ENCODE assay signal across 1 cellular context in the genomic region with DNA sequence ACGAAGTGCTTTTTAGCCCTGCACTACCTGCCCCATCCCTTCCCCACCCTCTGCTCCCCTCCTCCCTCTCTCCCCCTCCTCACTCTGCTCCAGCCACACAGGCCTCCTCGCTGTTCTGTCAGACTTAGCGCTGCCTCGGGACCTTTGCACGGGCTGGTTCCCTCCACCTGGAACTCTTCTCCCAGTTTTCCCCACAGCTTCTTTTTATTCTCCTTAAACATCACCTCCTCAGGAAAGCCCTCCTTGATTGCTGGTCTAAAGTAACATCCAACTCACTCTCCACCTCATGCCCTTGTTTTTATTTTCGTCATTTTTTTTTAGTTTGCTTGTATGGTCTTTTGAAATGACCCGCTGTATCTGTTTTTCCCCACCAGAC.
TF ChIP-seq lines count a peak whose summit lies in the region.

No MANE protein-coding gene starts in this region.

TF ChIP-seq in A549, 52 proteins besides CTCF, POLR2A, EP300 and RAD21 (continued from another document):
- TF ChIP-seq, protein P1, sequence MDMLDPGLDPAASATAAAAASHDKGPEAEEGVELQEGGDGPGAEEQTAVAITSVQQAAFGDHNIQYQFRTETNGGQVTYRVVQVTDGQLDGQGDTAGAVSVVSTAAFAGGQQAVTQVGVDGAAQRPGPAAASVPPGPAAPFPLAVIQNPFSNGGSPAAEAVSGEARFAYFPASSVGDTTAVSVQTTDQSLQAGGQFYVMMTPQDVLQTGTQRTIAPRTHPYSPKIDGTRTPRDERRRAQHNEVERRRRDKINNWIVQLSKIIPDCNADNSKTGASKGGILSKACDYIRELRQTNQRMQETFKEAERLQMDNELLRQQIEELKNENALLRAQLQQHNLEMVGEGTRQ (IDR thresholded peaks at IDR 0.05): no peak
- TF ChIP-seq HOXA7 (CRISPR knock-in tag; IDR thresholded peaks at IDR 0.05): no peak
TF ChIP-seq in A549: peak in this region for 2.
